ENCODE assay signal across 8 cellular contexts in genomic region chr5:16791036-16791705, GRCh38.
DNase-seq lines count a peak whose midpoint lies in the region; ATAC-seq and TF ChIP-seq lines count a peak whose summit lies in the region.

No MANE protein-coding gene starts in this region.

- H3K36me3 ChIP-seq in OCI-LY7 (ENCODE audit: insufficient read depth, low read length) (no peaks in the 10 kb centered on the region), mesenchymal stem cell (ENCODE audit: control insufficient read depth in 1 of 2, insufficient read depth in 2 of 2, low read depth in 1 of 2, low read length in 2 of 2) (peaks cover 0 to 13% of the 10 kb centered on the region in 2 experiments)

- H4K20me1 ChIP-seq in OCI-LY7 (ENCODE audit: insufficient read depth, low read length) = no peaks in the 10 kb centered on the region

- no peak overlapping the region for H4K8ac ChIP-seq in mesenchymal stem cell (ENCODE audit: low read length)

- H2BK15ac ChIP-seq in mesenchymal stem cell (ENCODE audit: low read depth, poor library complexity, severe bottlenecking) = no peak overlapping the region

- H2AFZ ChIP-seq in OCI-LY7 (ENCODE audit: low read length) (no peak overlapping the region), mesenchymal stem cell (ENCODE audit: low read depth, low read length) (no peak overlapping the region)

- H3K79me2 ChIP-seq in OCI-LY7 (ENCODE audit: insufficient read depth, low read depth, low read length) = no peaks in the 10 kb centered on the region

- intact Hi-C loops in OCI-LY7 (cut with micrococcal nuclease; ENCODE audit: unreplicated experiment) = loop anchor here (1.0 to 2.0 kb wide), 2 partner anchors 342 to 398 kb away; no protein-coding TSS in a partner anchor

- H3K4me1 ChIP-seq in OCI-LY7 (ENCODE audit: insufficient read depth, low read length, poor library complexity, severe bottlenecking) (no peaks in the 10 kb centered on the region), mesenchymal stem cell (ENCODE audit: control insufficient read depth, insufficient read depth, low read depth, low read length) (no peaks in the 10 kb centered on the region)

- CTCF ChIA-PET in OCI-LY7 (lab: Charles Lee; ENCODE audit: unreplicated experiment) = no interaction called here

- H3K79me1 ChIP-seq in mesenchymal stem cell (replicated peaks; ENCODE audit: low read length, poor library complexity, severe bottlenecking) = peaks cover 26% of the 10 kb centered on the region

- no peak overlapping the region for H2AK5ac ChIP-seq in mesenchymal stem cell (ENCODE audit: low read length, severe bottlenecking)

- H3K18ac ChIP-seq in mesenchymal stem cell (ENCODE audit: low read depth in 1 of 2, low read length in 2 of 2) = no peak overlapping the region

- H2BK12ac ChIP-seq in mesenchymal stem cell (ENCODE audit: low read length in 2 of 2) = no peak overlapping the region

- no peaks in the 10 kb centered on the region for H3K9me3 ChIP-seq in OCI-LY7 (ENCODE audit: low read length)
- no peaks in the 10 kb centered on the region for H3K9me3 ChIP-seq in mesenchymal stem cell (ENCODE audit: control insufficient read depth, low read length)

- H3K27me3 ChIP-seq in mesenchymal stem cell (ENCODE audit: control insufficient read depth in 1 of 2, insufficient read depth in 1 of 2, low read length in 2 of 2) = no peaks in the 10 kb centered on the region

- POLR2A ChIA-PET in OCI-LY7 (lab: Charles Lee) = interaction anchor here (0.9 kb wide), 1 partner anchor 412 kb away, joined by 4 read pairs; no protein-coding TSS in a partner anchor

- no peak overlapping the region for H3K14ac ChIP-seq in mesenchymal stem cell (ENCODE audit: low read length in 2 of 2)

- peak overlapping the region; percentile 50 for H3K9ac ChIP-seq in mesenchymal stem cell (ENCODE audit: low read length)

- H3K27ac ChIP-seq in OCI-LY7 (ENCODE audit: low read depth, low read length, poor library complexity, severe bottlenecking) (no peak overlapping the region), mesenchymal stem cell (ENCODE audit: low read length, poor library complexity, severe bottlenecking) (no peak overlapping the region)

- H3K4me2 ChIP-seq in OCI-LY7 (ENCODE audit: low read length) (no peak overlapping the region), mesenchymal stem cell (ENCODE audit: low read length, poor library complexity, severe bottlenecking) (no peak overlapping the region)

- H3K23ac ChIP-seq in mesenchymal stem cell (ENCODE audit: low read length in 2 of 2) = no peak overlapping the region

- peak; percentile 69 for ATAC-seq in GM18517 (IDR thresholded peaks at IDR 0.05; ENCODE audit: unreplicated experiment)
- no peak for ATAC-seq in HG03135 (IDR thresholded peaks at IDR 0.05; ENCODE audit: unreplicated experiment)
- no peak for ATAC-seq in HG03108 (IDR thresholded peaks at IDR 0.05; ENCODE audit: unreplicated experiment)

- H2BK120ac ChIP-seq in mesenchymal stem cell (ENCODE audit: low read depth, low read length) = no peak overlapping the region

- H3K4me3 ChIP-seq in OCI-LY7 (ENCODE audit: low read depth, low read length, poor library complexity, severe bottlenecking) (no peak overlapping the region), mesenchymal stem cell (ENCODE audit: insufficient read depth in 1 of 2, low read depth in 1 of 2, low read length in 2 of 2) (no peak overlapping the region)

- peak; percentile 74 for DNase-seq in Ammon's horn (ENCODE audit: low spot score)
- DNase-seq in LHCN-M2 (ENCODE audit: low read depth) = peak; percentile 61
- peak; percentile 37 for DNase-seq in OCI-LY7 (ENCODE audit: low spot score)
- peak; percentile 67 for DNase-seq in dedifferentiated amniotic fluid mesenchymal stem cell (ENCODE audit: extremely low spot score)
- peak; percentile 79 for DNase-seq in mesenchymal stem cell

- no peak overlapping the region for H4K91ac ChIP-seq in mesenchymal stem cell (ENCODE audit: low read length)

- H3K4ac ChIP-seq in mesenchymal stem cell (ENCODE audit: low read depth in 1 of 2, low read length in 2 of 2) = no peak overlapping the region

- no peaks in the 10 kb centered on the region for H3K9me2 ChIP-seq in OCI-LY7 (ENCODE audit: insufficient read depth, low read length)

- no peak overlapping the region for H2BK5ac ChIP-seq in mesenchymal stem cell (ENCODE audit: low read depth, low read length, poor library complexity, severe bottlenecking)

- BruUV-seq in OCI-LY7 (replicated peaks; lab: Mats Ljungman, UMichigan) = no TSS peak

- peak; percentile 89 for TF ChIP-seq CTCF in OCI-LY7 (conservative IDR thresholded peaks at IDR 0.05; ENCODE audit: low read length)

- 28% methylated on average over 4 of the region's 6 CpGs for WGBS in mesenchymal stem cell
